Comparison of ENCODE assay signal across 1 cellular context in genomic region chr13:52845766-52846566, GRCh38.
TF ChIP-seq lines count a peak whose summit lies in the region.

No MANE protein-coding gene starts in this region.

TF ChIP-seq in HEK293, 187 proteins besides CTCF, POLR2A, EP300 and RAD21 (continued from another document):
- TF ChIP-seq ZNF280C (tag by site-specific recombination; IDR thresholded peaks at IDR 0.05), result no peak
- TF ChIP-seq ZNF560 (tag by site-specific recombination; IDR thresholded peaks at IDR 0.05; ENCODE audit: borderline replicate concordance), result 0 out of 2 replicates have a peak, but pooled peaks have one; percentile 23
- no peak for TF ChIP-seq ZFP41 (tag by site-specific recombination; IDR thresholded peaks at IDR 0.05; ENCODE audit: borderline replicate concordance)
- peak; percentile 46 for TF ChIP-seq ZNF341 (tag by site-specific recombination; IDR thresholded peaks at IDR 0.05; ENCODE audit: low read depth)
- peak; percentile 72 for TF ChIP-seq EGR2 (tag by site-specific recombination; IDR thresholded peaks at IDR 0.05; ENCODE audit: low read depth)
- no peak for TF ChIP-seq ZBTB6 (tag by site-specific recombination; IDR thresholded peaks at IDR 0.05)
- TF ChIP-seq ZFHX2 (tag by site-specific recombination; conservative IDR thresholded peaks at IDR 0.05), result peak; percentile 69
- TF ChIP-seq PATZ1 (tag by site-specific recombination; IDR thresholded peaks at IDR 0.05), result peak; percentile 52
- peak; percentile 65; the same call in 1 of the 2 replicates for TF ChIP-seq ZNF561 (tag by site-specific recombination; IDR thresholded peaks at IDR 0.05; ENCODE audit: borderline replicate concordance)
- no peak for TF ChIP-seq ZNF768 (tag by site-specific recombination; IDR thresholded peaks at IDR 0.05)
- TF ChIP-seq ZSCAN30 (tag by site-specific recombination; IDR thresholded peaks at IDR 0.05), result 0 out of 2 replicates have a peak, but pooled peaks have one; percentile 11
- no peak for TF ChIP-seq ZBTB20 (tag by site-specific recombination; IDR thresholded peaks at IDR 0.05)
- no peak for TF ChIP-seq ZNF449 (tag by site-specific recombination; IDR thresholded peaks at IDR 0.05)
- TF ChIP-seq ZNF223 (tag by site-specific recombination; IDR thresholded peaks at IDR 0.05), result no peak
- 0 out of 2 replicates have a peak, but pooled peaks have one; percentile 15 for TF ChIP-seq OSR2 (tag by site-specific recombination; IDR thresholded peaks at IDR 0.05)
- no peak for TF ChIP-seq ZNF426 (tag by site-specific recombination; IDR thresholded peaks at IDR 0.05)
- TF ChIP-seq ZSCAN23 (tag by site-specific recombination; IDR thresholded peaks at IDR 0.05), result no peak
- TF ChIP-seq ZBTB1 (tag by site-specific recombination; IDR thresholded peaks at IDR 0.05), result no peak
- no peak for TF ChIP-seq ZBTB49 (tag by site-specific recombination; IDR thresholded peaks at IDR 0.05; ENCODE audit: low read depth)
- no peak for TF ChIP-seq ZNF596 (tag by site-specific recombination; IDR thresholded peaks at IDR 0.05)
- peak; percentile 48; the same call in 1 of the 2 replicates for TF ChIP-seq ZBTB11 (tag by site-specific recombination; conservative IDR thresholded peaks at IDR 0.05; ENCODE audit: low read depth)
- TF ChIP-seq ZNF24 (tag by site-specific recombination; IDR thresholded peaks at IDR 0.05), result 0 out of 2 replicates have a peak, but pooled peaks have one; percentile 47
- peak; percentile 36; the same call in 1 of the 2 replicates for TF ChIP-seq KLF17 (tag by site-specific recombination; IDR thresholded peaks at IDR 0.05)
- no peak for TF ChIP-seq ZNF488 (tag by site-specific recombination; IDR thresholded peaks at IDR 0.05)
- no peak for TF ChIP-seq KLF16 (tag by site-specific recombination; IDR thresholded peaks at IDR 0.05)
- TF ChIP-seq BCL11A (tag by site-specific recombination; IDR thresholded peaks at IDR 0.05; ENCODE audit: low read depth), result no peak
- TF ChIP-seq ZBTB10 (tag by site-specific recombination; IDR thresholded peaks at IDR 0.05), result no peak
- no peak for TF ChIP-seq REPIN1 (tag by site-specific recombination; IDR thresholded peaks at IDR 0.05; ENCODE audit: low read depth)
- no peak for TF ChIP-seq ZNF624 (tag by site-specific recombination; IDR thresholded peaks at IDR 0.05)
